Comparison of ENCODE assay signal across 1 cellular context in genomic region chr6:13275435-13275989, GRCh38.
TF ChIP-seq lines count a peak whose summit lies in the region.

No MANE protein-coding gene starts in this region.

TF ChIP-seq in K562, 482 proteins besides CTCF, POLR2A, EP300 and RAD21 (continued from another document):
- 0 out of 2 replicates have a peak, but pooled peaks have one; percentile 63 for TF ChIP-seq RREB1 (CRISPR knock-in tag; IDR thresholded peaks at IDR 0.05)
- no peak for TF ChIP-seq MAX (CRISPR knock-in tag; IDR thresholded peaks at IDR 0.05)
- TF ChIP-seq ATF7 (IDR thresholded peaks at IDR 0.05): no peak
- no peak for TF ChIP-seq ARID3B (CRISPR knock-in tag; IDR thresholded peaks at IDR 0.05; ENCODE audit: borderline replicate concordance)
- TF ChIP-seq E2F5 (CRISPR knock-in tag; IDR thresholded peaks at IDR 0.05): no peak
- no peak for TF ChIP-seq IRF9 (tag; IDR thresholded peaks at IDR 0.05)
- TF ChIP-seq ZNF140 (CRISPR knock-in tag; IDR thresholded peaks at IDR 0.05): no peak
- TF ChIP-seq ZNF592 (IDR thresholded peaks at IDR 0.05): peak; percentile 75; the same call in 1 of the 2 replicates
- no peak for TF ChIP-seq POLR2G (IDR thresholded peaks at IDR 0.05; ENCODE audit: low read depth, low read length)
- TF ChIP-seq ZNF589 (CRISPR knock-in tag; IDR thresholded peaks at IDR 0.05; ENCODE audit: low read depth): peak; percentile 74
- no peak for TF ChIP-seq NEUROD1 (IDR thresholded peaks at IDR 0.05; ENCODE audit: borderline replicate concordance, low read depth, low read length, partially characterized antibody)
- TF ChIP-seq ZNF395 (CRISPR knock-in tag; IDR thresholded peaks at IDR 0.05): peak; percentile 53; the same call in 1 of the 2 replicates
- no peak for TF ChIP-seq POLR3A (IDR thresholded peaks at IDR 0.05; ENCODE audit: borderline replicate concordance, extremely low read depth, insufficient read depth, insufficient read length)
- TF ChIP-seq NFE2L1 (tag; IDR thresholded peaks at IDR 0.05; ENCODE audit: borderline replicate concordance, low read depth): no peak
- TF ChIP-seq OTX1 (CRISPR knock-in tag; IDR thresholded peaks at IDR 0.05): no peak
- TF ChIP-seq NFYB (IDR thresholded peaks at IDR 0.05; ENCODE audit: extremely low read depth, insufficient read length): no peak
- no peak for TF ChIP-seq SP2 (IDR thresholded peaks at IDR 0.05; ENCODE audit: extremely low read depth, low read depth, low read length, poor library complexity, severe bottlenecking)
- no peak for TF ChIP-seq RBM25 (IDR thresholded peaks at IDR 0.05; ENCODE audit: low read depth, low read length, severe bottlenecking)
- TF ChIP-seq ATF4 (CRISPR knock-in tag; IDR thresholded peaks at IDR 0.05): no peak
- no peak; the same call in 1 of the 2 replicates for TF ChIP-seq ZNF644 (tag; IDR thresholded peaks at IDR 0.05; ENCODE audit: low read depth)
- no peak for TF ChIP-seq ZNF354B (CRISPR knock-in tag; IDR thresholded peaks at IDR 0.05)
